ENCODE assay signal across 16 cellular contexts in genomic region chr13:94534171-94534570, GRCh38. TPM values are rescaled to one million over a fixed set of nuclear protein-coding genes. Genes with fewer than 3 reads are reported as not detected.
"Had no signal": no experiment of that assay in that cellular context is flagged by ENCODE, and none has a peak within 500 bp of the region (broad histone marks: within the 10 kb centered on the region; RNA-seq: fewer than 3 reads in every experiment).

No MANE protein-coding gene starts in this region.

- ATAC-seq: activated CD4-positive, CD25-positive, alpha-beta regulatory T cell treated with anti-CD3 and anti-CD28 coated beads, Interleukin-2, amount 50 U/mL, for 24 hours; left lung; naive thymus-derived CD4-positive, alpha-beta T cell; stimulated activated effector memory CD8-positive, alpha-beta T cell treated with anti-CD3 and anti-CD28 coated beads, Interleukin-12 subunit alpha, Interleukin-12 subunit beta, amount 100 ng/mL, for 72 hours had no signal

- H3K9me3 ChIP-seq: ovary, sigmoid colon, thoracic aorta had no signal

- H3K4me3 ChIP-seq: left lung, ovary, sigmoid colon, thoracic aorta had no signal

- DNase-seq: activated CD4-positive, alpha-beta T cell treated with anti-CD3 and anti-CD28 coated beads, Interleukin-2, amount 50 U/mL, for 4 hours; activated naive CD4-positive, alpha-beta T cell treated with Interleukin-2 at 50 U/mL for 16 hours; activated T-cell treated with anti-CD3 and anti-CD28 coated beads for 4 hours; effector CD8-positive, alpha-beta T cell; islet precursor cell; left lung; naive thymus-derived CD4-positive, alpha-beta T cell; ovary; sigmoid colon; stimulated activated CD4-positive, alpha-beta T cell treated with anti-CD3 and anti-CD28 coated beads, Interleukin-12 subunit alpha, Interleukin-12 subunit beta, amount 100 ng/mL, for 4 hours; stimulated activated CD4-positive, alpha-beta T cell treated with anti-CD3 and anti-CD28 coated beads, Interleukin-2, amount 100 ng/mL, for 24 hours had no signal

- H3K27ac ChIP-seq: left lung, ovary, sigmoid colon, thoracic aorta had no signal

- H3K4me1 ChIP-seq: left lung, sigmoid colon had no signal

- H3K27me3 ChIP-seq: left lung, ovary, sigmoid colon had no signal

- H3K36me3 ChIP-seq: left lung, ovary, sigmoid colon, thoracic aorta had no signal

RNA-seq across cellular contexts. Expression of gene DCT, which starts 54.7 kb away (rescaled TPM):
- total RNA-seq: mononuclear cell, pulmonary artery endothelial cell had no signal
